In genomic region chr14:91892918-91893527, GRCh38 we compare ENCODE assay signal across 7 cellular contexts. TPM values are rescaled to one million over a fixed set of nuclear protein-coding genes. Genes with fewer than 3 reads are reported as not detected.
DNase-seq lines count a peak whose midpoint lies in the region; ATAC-seq, FAIRE-seq and TF ChIP-seq lines count a peak whose summit lies in the region.

No MANE protein-coding gene starts in this region.

- no peaks in the 10 kb centered on the region for H4K20me1 ChIP-seq in HepG2 (ENCODE audit: insufficient read depth, low read length)

- H3K27ac Mint-ChIP-seq in activated T-helper 17 cell treated with anti-CD3 and anti-CD28 coated beads, Interleukin-2, amount 50 U/mL, for 72 hours = peak overlapping the region; percentile 81

- no peak overlapping the region for H2AFZ ChIP-seq in HepG2 (ENCODE audit: low read length)

- in situ Hi-C loops in HepG2 (cut with HindIII; ENCODE audit: extremely low pct_ligation_motif_present, low pct_unique_long_range_greater_than_20kb) = no loop called here

- H3K79me2 ChIP-seq in HepG2 (ENCODE audit: insufficient read depth, low read length) = no peaks in the 10 kb centered on the region

- ATAC-seq in HG03432 (IDR thresholded peaks at IDR 0.05; ENCODE audit: unreplicated experiment) (peak; percentile 46), HepG2 (peak; percentile 80), GM21390 (IDR thresholded peaks at IDR 0.05; ENCODE audit: unreplicated experiment) (no peak), HG03196 (IDR thresholded peaks at IDR 0.05; ENCODE audit: unreplicated experiment) (no peak)
- ATAC-seq in activated T-helper 17 cell treated with anti-CD3 and anti-CD28 coated beads, Interleukin-2, amount 50 U/mL, for 72 hours (replicated peaks) = peak; percentile 55

- H3K4me1 ChIP-seq in HepG2 (ENCODE audit: insufficient read depth, low read length) = peaks cover 13% of the 10 kb centered on the region

- H3K4me2 ChIP-seq in HepG2 (ENCODE audit: low read depth, low read length) = no peak overlapping the region

- no peak for TF ChIP-seq EP300 in HepG2 (IDR thresholded peaks at IDR 0.05; ENCODE audit: low read depth in 2 of 2, low read length in 2 of 2)
- TF ChIP-seq EP300 in HepG2 (CRISPR knock-in tag; IDR thresholded peaks at IDR 0.05; ENCODE audit: borderline replicate concordance) = no peak

- CTCF ChIA-PET in HepG2 (lab: Yijun Ruan, JAX; ENCODE audit: low intra/inter-chr PET ratio, low total read pairs) = no interaction called here

- no peaks in the 10 kb centered on the region for H3K27me3 Mint-ChIP-seq in activated T-helper 17 cell treated with anti-CD3 and anti-CD28 coated beads, Interleukin-2, amount 50 U/mL, for 72 hours

- H3K9me3 Mint-ChIP-seq in activated T-helper 17 cell treated with anti-CD3 and anti-CD28 coated beads, Interleukin-2, amount 50 U/mL, for 72 hours = no peaks in the 10 kb centered on the region

- no peak for TF ChIP-seq POLR2A in HepG2 (IDR thresholded peaks at IDR 0.05; ENCODE audit: insufficient read depth in 1 of 2, low read depth in 2 of 2, low read length in 2 of 2)

- TF ChIP-seq RAD21 in HepG2 (CRISPR knock-in tag; IDR thresholded peaks at IDR 0.05) = no peak

- peak; percentile 63 for TF ChIP-seq CTCF in HepG2 (CRISPR knock-in tag; IDR thresholded peaks at IDR 0.05)

- H3K9ac ChIP-seq in HepG2 (ENCODE audit: insufficient read depth, low read depth, low read length) = no peak overlapping the region

- intact Hi-C loops in HepG2 (cut with micrococcal nuclease; ENCODE audit: unreplicated experiment) = no loop called here

- no peaks in the 10 kb centered on the region for H3K9me3 ChIP-seq in HepG2 (ENCODE audit: low read length)

- peaks cover 14% of the 10 kb centered on the region for H3K4me1 Mint-ChIP-seq in activated T-helper 17 cell treated with anti-CD3 and anti-CD28 coated beads, Interleukin-2, amount 50 U/mL, for 72 hours

- no TSS peak for BruUV-seq in HepG2 (replicated peaks; lab: Mats Ljungman, UMichigan)

- H3K36me3 Mint-ChIP-seq in activated T-helper 17 cell treated with anti-CD3 and anti-CD28 coated beads, Interleukin-2, amount 50 U/mL, for 72 hours (ENCODE audit: low read depth) = no peaks in the 10 kb centered on the region

- POLR2A ChIA-PET in HepG2 (lab: Yijun Ruan, JAX) = no interaction called here

- no peaks in the 10 kb centered on the region for H3K36me3 ChIP-seq in HepG2 (replicated peaks in 1 of 2; ENCODE audit: control insufficient read depth in 1 of 2, insufficient read depth in 2 of 2, low read length in 2 of 2)

- 35% methylated on average over 7 of the region's 10 CpGs for WGBS in HepG2 (ENCODE audit: low lambda C conversion rate)

- no peak overlapping the region for H3K27ac ChIP-seq in HepG2 (ENCODE audit: extremely low read length, insufficient read depth, low read length)

- H3K4me3 ChIP-seq in HepG2 (replicated peaks in 1 of 3; ENCODE audit: insufficient read depth in 1 of 3, low read depth in 2 of 3, low read length in 3 of 3) = no peak overlapping the region

- FAIRE-seq in HepG2 (lab: Jason Lieb, UNC) = peak; percentile 15

- DNase-seq in ELF-1 (ENCODE audit: low read depth, low spot score) (peak; percentile 48), HepG2 (ENCODE audit: low spot score) (peak; percentile 20), mucosa of gallbladder (ENCODE audit: low spot score) (no peak)

- peak overlapping the region; percentile 52 for H3K4me3 Mint-ChIP-seq in activated T-helper 17 cell treated with anti-CD3 and anti-CD28 coated beads, Interleukin-2, amount 50 U/mL, for 72 hours

- no peaks in the 10 kb centered on the region for H3K27me3 ChIP-seq in HepG2 (ENCODE audit: control insufficient read depth in 1 of 2, insufficient read depth in 2 of 2, low read length in 2 of 2)

TF ChIP-seq in HepG2, 621 proteins besides CTCF, POLR2A, EP300 and RAD21 (continues in another document):
- TF ChIP-seq STAG1 (CRISPR knock-in tag; IDR thresholded peaks at IDR 0.05) (peak; percentile 49), ZNF567 (CRISPR knock-in tag; IDR thresholded peaks at IDR 0.05; ENCODE audit: borderline replicate concordance) (no peak)

RNA-seq across cellular contexts. Expression of gene TC2N, which starts 25.7 kb away (rescaled TPM):
- total RNA-seq in activated T-helper 17 cell treated with anti-CD3 and anti-CD28 coated beads, Interleukin-2, amount 50 U/mL, for 72 hours = 10 to 100 TPM; 39.2 to 81.2 TPM
- not detected in 2 replicates for total RNA-seq in HepG2 (2016; rRNA removed; fragmentation: Illumina TruSeq; extraction: Trizol)
- total RNA-seq in HepG2 (2016; cell fraction: cytosol; rRNA removed; fragmentation: Illumina TruSeq; extraction: Trizol; ENCODE audit: low read depth) = not detected in 2 replicates
- not detected in 2 replicates for total RNA-seq in HepG2 (2016; cell fraction: insoluble cytoplasmic fraction; rRNA removed; fragmentation: Illumina TruSeq; extraction: Trizol)
- not detected in 2 replicates for total RNA-seq in HepG2 (2016; cell fraction: membrane; rRNA removed; fragmentation: Illumina TruSeq; extraction: Trizol)
- not detected in 2 replicates for total RNA-seq in HepG2 (2016; cell fraction: nucleus; rRNA removed; fragmentation: Illumina TruSeq; extraction: Trizol)
- polyA plus RNA-seq in HepG2 (2011; rRNA removed) = 0.03 TPM in 1 of 2 replicates, not detected in the other
- 0.14 TPM in 1 of 2 replicates, not detected in the other for polyA plus RNA-seq in HepG2 (2011; cell fraction: cytosol; rRNA removed)
- polyA plus RNA-seq in HepG2 (2011; cell fraction: nucleus; rRNA removed) = not detected in 2 replicates
- polyA plus RNA-seq in HepG2 (2012) = 0.05 TPM in 1 of 2 replicates, not detected in the other
- polyA plus RNA-seq in HepG2 (2016; cell fraction: cytosol; fragmentation: Illumina TruSeq; extraction: Trizol; ENCODE audit: low read depth) = not detected in 2 replicates
- not detected in 2 replicates for polyA plus RNA-seq in HepG2 (2016; cell fraction: insoluble cytoplasmic fraction; fragmentation: Illumina TruSeq; extraction: Trizol; ENCODE audit: low read depth)
- polyA plus RNA-seq in HepG2 (2016; cell fraction: membrane; fragmentation: Illumina TruSeq; extraction: Trizol; ENCODE audit: low read depth) = not detected in 2 replicates
- not detected in 2 replicates for polyA plus RNA-seq in HepG2 (2016; cell fraction: nucleus; fragmentation: Illumina TruSeq; extraction: Trizol; ENCODE audit: insufficient read depth, low read depth)
- 9.2 TPM in 1 of 2 replicates, not detected in the other for polyA minus RNA-seq in HepG2 (2011; rRNA and poly(A)+ RNA removed; ENCODE audit: low replicate concordance)
- not detected in 2 replicates for polyA minus RNA-seq in HepG2 (2011; cell fraction: cytosol; rRNA and poly(A)+ RNA removed)
- 0.26 TPM in 1 of 2 replicates, not detected in the other for polyA minus RNA-seq in HepG2 (2011; cell fraction: nucleus; rRNA and poly(A)+ RNA removed)
- total RNA-seq in mucosa of gallbladder = 104 TPM

RNA-seq across cellular contexts. Expression of gene FBLN5, which starts 54.5 kb away (rescaled TPM):
- total RNA-seq in activated T-helper 17 cell treated with anti-CD3 and anti-CD28 coated beads, Interleukin-2, amount 50 U/mL, for 72 hours = 1 to 10 TPM; 1.4 to 7.6 TPM
- total RNA-seq in HepG2 (2016; rRNA removed; fragmentation: Illumina TruSeq; extraction: Trizol) (0.60 and 0.77 TPM in 2 replicates), mucosa of gallbladder (241 TPM)
- 0.09 and 0.30 TPM in 2 replicates for total RNA-seq in HepG2 (2016; cell fraction: cytosol; rRNA removed; fragmentation: Illumina TruSeq; extraction: Trizol; ENCODE audit: low read depth)
- 0.43 and 0.54 TPM in 2 replicates for total RNA-seq in HepG2 (2016; cell fraction: insoluble cytoplasmic fraction; rRNA removed; fragmentation: Illumina TruSeq; extraction: Trizol)
- total RNA-seq in HepG2 (2016; cell fraction: membrane; rRNA removed; fragmentation: Illumina TruSeq; extraction: Trizol) = 0.45 and 0.68 TPM in 2 replicates
- 0.66 and 0.96 TPM in 2 replicates for total RNA-seq in HepG2 (2016; cell fraction: nucleus; rRNA removed; fragmentation: Illumina TruSeq; extraction: Trizol)
- 0.38 and 0.71 TPM in 2 replicates for polyA plus RNA-seq in HepG2 (2011; rRNA removed)
- 0.15 and 0.74 TPM in 2 replicates for polyA plus RNA-seq in HepG2 (2011; cell fraction: cytosol; rRNA removed)
- 0.23 and 0.81 TPM in 2 replicates for polyA plus RNA-seq in HepG2 (2011; cell fraction: nucleus; rRNA removed)
- polyA plus RNA-seq in HepG2 (2012) = 30.3 and 36.9 TPM in 2 replicates
- 0.29 and 0.35 TPM in 2 replicates for polyA plus RNA-seq in HepG2 (2016; cell fraction: cytosol; fragmentation: Illumina TruSeq; extraction: Trizol; ENCODE audit: low read depth)
- polyA plus RNA-seq in HepG2 (2016; cell fraction: insoluble cytoplasmic fraction; fragmentation: Illumina TruSeq; extraction: Trizol; ENCODE audit: low read depth) = 0.86 and 1.8 TPM in 2 replicates
- polyA plus RNA-seq in HepG2 (2016; cell fraction: membrane; fragmentation: Illumina TruSeq; extraction: Trizol; ENCODE audit: low read depth) = 0.79 and 1.0 TPM in 2 replicates
- 1.5 and 2.6 TPM in 2 replicates for polyA plus RNA-seq in HepG2 (2016; cell fraction: nucleus; fragmentation: Illumina TruSeq; extraction: Trizol; ENCODE audit: insufficient read depth, low read depth)
- 0.46 and 2.9 TPM in 2 replicates for polyA minus RNA-seq in HepG2 (2011; rRNA and poly(A)+ RNA removed; ENCODE audit: low replicate concordance)
- 0.44 and 0.89 TPM in 2 replicates for polyA minus RNA-seq in HepG2 (2011; cell fraction: cytosol; rRNA and poly(A)+ RNA removed)
- 0.75 and 0.77 TPM in 2 replicates for polyA minus RNA-seq in HepG2 (2011; cell fraction: nucleus; rRNA and poly(A)+ RNA removed)

Comparison
In these comparisons a context has a peak if more than half of its experiments do, and no peak if none do; other contexts are left out.
1. ATAC-seq: peak in HG03432 (single experiment), activated T-helper 17 cell treated with anti-CD3 and anti-CD28 coated beads, Interleukin-2, amount 50 U/mL, for 72 hours (single experiment) and HepG2 (single experiment); none in GM21390 (single experiment) and HG03196 (single experiment).
2. RNA of gene TC2N, which starts 25.7 kb away (total RNA-seq): 104 TPM in mucosa of gallbladder (single experiment) and 39.2 to 81.2 TPM in activated T-helper 17 cell treated with anti-CD3 and anti-CD28 coated beads, Interleukin-2, amount 50 U/mL, for 72 hours; not detected in HepG2; every median in the first group is over 10 times any median in the second.
3. RNA of gene FBLN5, which starts 54.5 kb away (total RNA-seq): 241 TPM in mucosa of gallbladder (single experiment); 1.4 to 7.6 TPM in activated T-helper 17 cell treated with anti-CD3 and anti-CD28 coated beads, Interleukin-2, amount 50 U/mL, for 72 hours and 0.09 to 0.96 TPM in HepG2; every median in the first group is over 10 times any median in the second.